In the genomic region with DNA sequence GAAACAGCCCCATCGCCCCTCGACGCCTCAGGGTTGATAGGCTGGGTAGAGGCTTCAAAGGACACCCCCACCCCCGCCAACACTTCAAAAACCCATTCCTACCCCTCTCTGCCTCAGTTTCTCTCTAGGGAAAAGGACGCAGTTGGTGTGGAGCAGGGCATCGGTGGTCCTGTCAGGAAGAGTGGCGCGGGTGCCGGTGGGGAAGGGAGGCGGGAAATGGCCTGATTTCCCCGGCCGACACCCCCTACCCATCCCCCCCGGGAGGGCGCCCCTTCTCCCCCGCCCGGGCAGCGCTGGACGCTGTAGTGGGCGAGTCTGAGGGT, we compare ENCODE assay signal across 8 cellular contexts. TPM values are rescaled to one million over a fixed set of nuclear protein-coding genes. Genes with fewer than 3 reads are reported as not detected.
A peak's percentile ranks its signal among the peaks of the same experiment; 100 is the strongest.
DNase-seq lines count a peak whose midpoint lies in the region; ATAC-seq and TF ChIP-seq lines count a peak whose summit lies in the region.

No MANE protein-coding gene starts in this region.

- H3K4me3 Mint-ChIP-seq in CD4-positive, alpha-beta memory T cell, result peak overlapping the region; percentile 15 to 91 (median 74)

- H3K4me1 Mint-ChIP-seq in CD4-positive, alpha-beta memory T cell, result peaks cover 10 to 16% (median 13%) of the 10 kb centered on the region in 4 donors

- no peak overlapping the region for H3K27ac Mint-ChIP-seq in CD4-positive, alpha-beta memory T cell

- TF ChIP-seq CTCF in lower lobe of right lung (IDR thresholded peaks at IDR 0.05) (no peak), vagina (IDR thresholded peaks at IDR 0.05) (no peak)

- peak overlapping the region; percentile 57 to 81 for H3K4me3 ChIP-seq in CD4-positive, alpha-beta memory T cell (ENCODE audit: low read length in 2 of 2)
- peak overlapping the region; percentile 86 for H3K4me3 ChIP-seq in lower lobe of right lung
- H3K4me3 ChIP-seq in vagina, result peak overlapping the region; percentile 65 to 74

- H3K27me3 Mint-ChIP-seq in CD4-positive, alpha-beta memory T cell, result no peaks in the 10 kb centered on the region

- no peak for TF ChIP-seq POLR2A in vagina (IDR thresholded peaks at IDR 0.05)

- peaks cover 16% of the 10 kb centered on the region for H3K4me1 ChIP-seq in CD4-positive, alpha-beta memory T cell (ENCODE audit: insufficient read depth, low read length)
- H3K4me1 ChIP-seq in lower lobe of right lung (peaks cover 13% of the 10 kb centered on the region), vagina (peaks cover 15% of the 10 kb centered on the region)

- ATAC-seq in HG02798 (IDR thresholded peaks at IDR 0.05; ENCODE audit: poor library complexity, unreplicated experiment) (peak; percentile 1), lower lobe of right lung (no peak)

- intact Hi-C loops in CD4-positive, alpha-beta memory T cell (cut with micrococcal nuclease), result loop anchor here (1.0 to 2.0 kb wide), 3 partner anchors 20 to 116 kb away; partner anchors contain the start of genes RBCK1 and TBC1D20
- intact Hi-C loops in lower lobe of right lung (cut with DNase I) (no loop called here), vagina (cut with DNase I) (loop anchor here (10.0 kb wide), 1 partner anchor 58 kb away; the partner anchor contains the start of gene RBCK1)

- H3K9me3 Mint-ChIP-seq in CD4-positive, alpha-beta memory T cell, result no peaks in the 10 kb centered on the region

- no peak for DNase-seq in CD4-positive, alpha-beta memory T cell
- no peak for DNase-seq in lower lobe of right lung
- DNase-seq in vagina (ENCODE audit: extremely low spot score in 2 of 2), result no peak
- no peak for DNase-seq in RPMI8226
- no peak for DNase-seq in NCI-H748 (lab: John Stamatoyannopoulos, UW; ENCODE audit: unreplicated experiment)
- DNase-seq in activated CD4-positive, CD25-positive, alpha-beta regulatory T cell (lab: John Stamatoyannopoulos, UW), result no peak

- POLR2A ChIA-PET in CD4-positive, alpha-beta memory T cell (lab: Charles Lee; ENCODE audit: partially characterized antibody), result interaction anchor here (0.9 to 1.2 kb wide), 2 partner anchors 17 to 197 kb away, joined by 3 to 4 read pairs; no protein-coding TSS in a partner anchor

- H3K27ac ChIP-seq in CD4-positive, alpha-beta memory T cell (ENCODE audit: low read depth, low read length), result no peak overlapping the region
- H3K27ac ChIP-seq in angular gyrus (ENCODE audit: low read depth, low read length), result peak overlapping the region; percentile 99
- H3K27ac ChIP-seq in lower lobe of right lung, result peak overlapping the region; percentile 87
- H3K27ac ChIP-seq in vagina, result peak overlapping the region; percentile 92

- CTCF ChIA-PET in CD4-positive, alpha-beta memory T cell (lab: Charles Lee; ENCODE audit: partially characterized antibody), result no interaction called here

- H3K36me3 Mint-ChIP-seq in CD4-positive, alpha-beta memory T cell, result peaks cover 3 to 4% of the 10 kb centered on the region in 2 donors

- no peaks in the 10 kb centered on the region for H3K36me3 ChIP-seq in CD4-positive, alpha-beta memory T cell (ENCODE audit: insufficient read depth, low read length)
- no peaks in the 10 kb centered on the region for H3K36me3 ChIP-seq in lower lobe of right lung
- H3K36me3 ChIP-seq in vagina, result no peaks in the 10 kb centered on the region

- H3K9me3 ChIP-seq in CD4-positive, alpha-beta memory T cell (ENCODE audit: control insufficient read depth in 1 of 2, low read length in 2 of 2), result no peaks in the 10 kb centered on the region
- H3K9me3 ChIP-seq in lower lobe of right lung, result no peaks in the 10 kb centered on the region
- no peaks in the 10 kb centered on the region for H3K9me3 ChIP-seq in vagina

- H3K27me3 ChIP-seq in CD4-positive, alpha-beta memory T cell (ENCODE audit: insufficient read depth, low read length), result no peaks in the 10 kb centered on the region
- H3K27me3 ChIP-seq in lower lobe of right lung (ENCODE audit: low read depth) (no peaks in the 10 kb centered on the region), vagina (no peaks in the 10 kb centered on the region)

RNA-seq across cellular contexts. Expression of gene NRSN2, which starts 0.4 kb away (rescaled TPM):
- 1 to 10 TPM in 1 of 2 experiments, under 1 TPM in 1; 0.52 to 1.1 TPM for total RNA-seq in CD4-positive, alpha-beta memory T cell
- polyA plus RNA-seq in CD4-positive, alpha-beta memory T cell, result 1 to 10 TPM in 1 of 2 donors, not detected in 1; 1.3 TPM
- total RNA-seq in lower lobe of right lung, result 17.3 TPM
- 21.6 TPM for total RNA-seq in vagina

RNA-seq across cellular contexts. Expression of gene SOX12, which starts 21.9 kb away (rescaled TPM):
- total RNA-seq in CD4-positive, alpha-beta memory T cell, result 1 to 10 TPM; 4.7 to 5.0 TPM
- polyA plus RNA-seq in CD4-positive, alpha-beta memory T cell, result under 1 TPM; 0.08 to 0.69 TPM
- total RNA-seq in lower lobe of right lung (9.8 TPM), vagina (4.4 TPM)

RNA-seq across cellular contexts. Expression of gene TRIB3, which starts 33.3 kb away (rescaled TPM):
- 1 to 10 TPM; 7.2 to 8.1 TPM for total RNA-seq in CD4-positive, alpha-beta memory T cell
- 10 to 100 TPM in 1 of 2 donors, 1 to 10 TPM in 1; 8.7 to 12.4 TPM for polyA plus RNA-seq in CD4-positive, alpha-beta memory T cell
- total RNA-seq in lower lobe of right lung, result 13.9 TPM
- total RNA-seq in vagina, result 15.7 TPM

RNA-seq across cellular contexts. Expression of gene ZCCHC3, which starts 49.9 kb away (rescaled TPM):
- 10 to 100 TPM; 27.9 to 29.8 TPM for total RNA-seq in CD4-positive, alpha-beta memory T cell
- polyA plus RNA-seq in CD4-positive, alpha-beta memory T cell, result 10 to 100 TPM in 1 of 2 donors, 1 to 10 TPM in 1; 5.8 to 12.2 TPM
- total RNA-seq in lower lobe of right lung (15.6 TPM), vagina (13.8 TPM)

RNA-seq across cellular contexts. Expression of gene C20orf96, which starts 56.7 kb away (rescaled TPM):
- 1 to 10 TPM; 1.8 to 2.5 TPM for total RNA-seq in CD4-positive, alpha-beta memory T cell
- under 1 TPM; 0.25 to 0.39 TPM for polyA plus RNA-seq in CD4-positive, alpha-beta memory T cell
- total RNA-seq in lower lobe of right lung (11.6 TPM), vagina (2.7 TPM)
